8 cellular contexts compared by ENCODE assay signal in genomic region chr5:1652873-1653707, GRCh38.
DNase-seq lines count a peak whose midpoint lies in the region; ATAC-seq and TF ChIP-seq lines count a peak whose summit lies in the region.

No MANE protein-coding gene starts in this region.

- H3K9ac ChIP-seq in OCI-LY3 (ENCODE audit: low read length) = no peak overlapping the region

- peaks cover 26 to 64% (median 42%) of the 10 kb centered on the region in 3 donors for H3K27me3 Mint-ChIP-seq in CD14-positive monocyte (ENCODE audit: low read depth in 3 of 3)

- H3K36me3 Mint-ChIP-seq in CD14-positive monocyte = no peaks in the 10 kb centered on the region

- peak; percentile 70 for DNase-seq in activated CD8-positive, alpha-beta memory T cell treated with anti-CD3 and anti-CD28 coated beads for 24 hours
- DNase-seq in activated CD8-positive, alpha-beta memory T cell treated with anti-CD3 and anti-CD28 coated beads, Interleukin-2, amount 50 U/mL, for 4 hours = no peak
- DNase-seq in left ventricle myocardium inferior (no peak), dedifferentiated amniotic fluid mesenchymal stem cell (ENCODE audit: extremely low spot score) (no peak), NCI-H1105 treated with DMSO at 0.1 percent for 48 hours (lab: John Stamatoyannopoulos, UW) (no peak), CD14-positive monocyte (ENCODE audit: low spot score) (no peak)

- no peaks in the 10 kb centered on the region for H3K79me2 ChIP-seq in OCI-LY3 (ENCODE audit: low read length)

- H3K27ac ChIP-seq in OCI-LY3 (ENCODE audit: low read length) (no peak overlapping the region), left ventricle myocardium inferior (replicated peaks) (no peak overlapping the region)

- no peak overlapping the region for H2AFZ ChIP-seq in OCI-LY3 (ENCODE audit: low read depth, low read length)

- peak overlapping the region in 1 of 2 donors; percentile 69 for H3K4me3 Mint-ChIP-seq in CD14-positive monocyte

- peak overlapping the region; percentile 66 for H3K4me2 ChIP-seq in OCI-LY3 (ENCODE audit: low read length)

- H3K27ac Mint-ChIP-seq in CD14-positive monocyte = no peak overlapping the region

- H4K20me1 ChIP-seq in OCI-LY3 (ENCODE audit: insufficient read depth, low read length) = no peaks in the 10 kb centered on the region

- TF ChIP-seq CTCF in OCI-LY3 (IDR thresholded peaks at IDR 0.05; ENCODE audit: low read depth, low read length) (no peak), left ventricle myocardium inferior (IDR thresholded peaks at IDR 0.05; ENCODE audit: borderline replicate concordance) (no peak), CD14-positive monocyte (IDR thresholded peaks at IDR 0.05) (no peak)

- H3K27me3 ChIP-seq in OCI-LY3 (ENCODE audit: low read depth, low read length) (peaks cover 3% of the 10 kb centered on the region; the same call in 1 of the 2 replicates), left ventricle myocardium inferior (ENCODE audit: low read depth) (peaks cover 87% of the 10 kb centered on the region)

- H3K9me3 Mint-ChIP-seq in CD14-positive monocyte = peaks cover 0 to 6% (median 2%) of the 10 kb centered on the region in 7 donors

- H3K4me3 ChIP-seq in OCI-LY3 (ENCODE audit: low read length) (peak overlapping the region; percentile 66), left ventricle myocardium inferior (peak overlapping the region; percentile 36)

- intact Hi-C loops in left ventricle myocardium inferior (cut with micrococcal nuclease) = no loop called here
- intact Hi-C loops in CD14-positive monocyte (cut with micrococcal nuclease) = loop anchor here in 1 of 2 donors (10.0 kb wide), 1 partner anchor 728 kb away; no protein-coding TSS in a partner anchor

- peaks cover 9% of the 10 kb centered on the region for H3K4me1 Mint-ChIP-seq in CD14-positive monocyte

- ATAC-seq in HG02763 (IDR thresholded peaks at IDR 0.05; ENCODE audit: unreplicated experiment) = peak; percentile 11

- H3K36me3 ChIP-seq in OCI-LY3 (replicated peaks; ENCODE audit: low read depth, low read length) = no peaks in the 10 kb centered on the region
- H3K36me3 ChIP-seq in left ventricle myocardium inferior = no peaks in the 10 kb centered on the region

- no peaks in the 10 kb centered on the region for H3K9me3 ChIP-seq in OCI-LY3 (ENCODE audit: insufficient read depth, low read length)
- no peaks in the 10 kb centered on the region for H3K9me3 ChIP-seq in left ventricle myocardium inferior (replicated peaks)

- peaks cover 7% of the 10 kb centered on the region for H3K4me1 ChIP-seq in OCI-LY3 (ENCODE audit: low read length)
- H3K4me1 ChIP-seq in left ventricle myocardium inferior = peaks cover 10% of the 10 kb centered on the region
